ENCODE assay signal across 39 cellular contexts in the genomic region with DNA sequence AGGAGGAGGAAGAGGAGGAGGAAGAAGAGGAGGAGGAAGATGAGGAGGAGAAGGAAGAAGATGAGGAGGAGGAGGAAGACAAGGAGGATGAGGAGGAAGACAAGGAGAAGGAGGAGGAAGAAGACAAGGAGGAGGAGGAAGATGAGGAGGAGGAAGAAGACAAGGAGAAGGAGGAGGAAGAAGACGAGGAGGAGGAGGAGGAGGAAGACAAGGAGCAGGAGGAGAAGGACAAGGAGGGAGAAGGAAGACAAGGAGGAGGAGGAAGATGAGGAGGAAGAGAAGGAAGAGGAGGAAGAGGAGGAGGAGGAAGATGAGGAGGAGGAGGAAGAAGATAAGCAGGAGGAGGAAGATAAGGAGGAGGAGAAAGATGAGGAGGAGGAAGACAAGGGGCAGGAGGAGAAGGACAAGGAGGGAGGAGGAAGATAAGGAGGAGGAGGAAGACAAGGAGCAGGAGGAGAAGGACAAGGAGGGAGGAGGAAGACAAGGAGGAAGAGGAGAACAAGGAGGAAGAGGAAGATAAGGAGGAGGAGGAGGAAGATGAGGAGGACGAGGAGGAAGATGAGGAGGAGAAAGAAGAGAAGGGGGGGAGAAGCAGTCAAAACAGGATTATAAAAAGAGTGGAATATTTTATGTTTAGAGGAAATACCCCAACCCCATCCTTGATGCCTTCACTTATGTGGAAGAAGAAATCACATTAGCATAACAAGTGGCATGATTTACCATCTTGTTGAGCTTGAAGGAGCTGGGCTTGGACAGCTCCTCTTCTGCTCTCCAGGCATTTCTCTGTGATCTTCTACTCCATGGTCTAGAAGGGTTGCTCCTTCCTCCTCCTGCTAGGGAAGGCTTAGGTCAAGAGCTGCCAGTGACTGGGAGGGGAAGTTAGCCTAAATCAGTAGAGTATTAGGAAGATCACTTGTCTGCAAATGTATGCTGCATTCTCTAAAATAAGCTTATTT.
"Had no signal": no experiment of that assay in that cellular context is flagged by ENCODE, and none has a peak within 500 bp of the region (broad histone marks: within the 10 kb centered on the region; RNA-seq: fewer than 3 reads in every experiment).

No MANE protein-coding gene starts in this region.

- ATAC-seq: activated CD8-positive, alpha-beta memory T cell treated with anti-CD3 and anti-CD28 coated beads, Interleukin-2, amount 10 ng/mL, durations not matched to agents 7 days and 5 days; activated T-cell treated with anti-CD3 and anti-CD28 coated beads, Interleukin-2, amount 50 U/mL, for 72 hours; activated T-helper 17 cell treated with anti-CD3 and anti-CD28 coated beads, Interleukin-2, amount 50 U/mL, for 72 hours; PC-3 had no signal

- H3K36me3 ChIP-seq: brain microvascular endothelial cell, Peyer's patch, SJSA1, WERI-Rb-1 had no signal

- H3K9me3 Mint-ChIP-seq: activated CD4-positive, alpha-beta memory T cell treated with anti-CD3 and anti-CD28 coated beads, Interleukin-2, amount 10 ng/mL, durations not matched to agents 7 days and 5 days; activated naive CD8-positive, alpha-beta T cell treated with anti-CD3 and anti-CD28 coated beads for 36 hours had no signal

- H3K27ac Mint-ChIP-seq: activated CD4-positive, alpha-beta memory T cell treated with anti-CD3 and anti-CD28 coated beads, Interleukin-2, amount 10 ng/mL, durations not matched to agents 7 days and 5 days; activated CD8-positive, alpha-beta memory T cell treated with anti-CD3 and anti-CD28 coated beads, Interleukin-2, amount 10 ng/mL, durations not matched to agents 7 days and 5 days; activated naive CD8-positive, alpha-beta T cell treated with anti-CD3 and anti-CD28 coated beads for 36 hours; activated T-cell treated with anti-CD3 and anti-CD28 coated beads, Interleukin-2, amount 50 U/mL, for 72 hours; activated T-helper 17 cell treated with anti-CD3 and anti-CD28 coated beads, Interleukin-2, amount 50 U/mL, for 72 hours had no signal

- H3K36me3 Mint-ChIP-seq: activated CD8-positive, alpha-beta memory T cell treated with anti-CD3 and anti-CD28 coated beads, Interleukin-2, amount 10 ng/mL, durations not matched to agents 7 days and 5 days; activated naive CD8-positive, alpha-beta T cell treated with anti-CD3 and anti-CD28 coated beads for 36 hours had no signal

- H3K27ac ChIP-seq: brain microvascular endothelial cell, Peyer's patch, SJSA1, WERI-Rb-1 had no signal

- H3K27me3 ChIP-seq: brain microvascular endothelial cell, Peyer's patch, SJSA1 had no signal

- DNase-seq: activated CD4-positive, alpha-beta memory T cell treated with anti-CD3 and anti-CD28 coated beads, Interleukin-2, amount 10 ng/mL, durations not matched to agents 7 days and 5 days; activated CD4-positive, alpha-beta T cell treated with anti-CD3 and anti-CD28 coated beads for 1 hour; activated CD4-positive, alpha-beta T cell treated with anti-CD3 and anti-CD28 coated beads for 48 hours; activated CD4-positive, CD25-positive, alpha-beta regulatory T cell; activated CD8-positive, alpha-beta memory T cell treated with anti-CD3 and anti-CD28 coated beads for 24 hours; activated CD8-positive, alpha-beta memory T cell treated with anti-CD3 and anti-CD28 coated beads, Interleukin-2, amount 10 ng/mL, durations not matched to agents 7 days and 5 days; activated CD8-positive, alpha-beta memory T cell treated with anti-CD3 and anti-CD28 coated beads, Interleukin-2, amount 50 U/mL, for 48 hours; activated effector memory CD4-positive, alpha-beta T cell treated with anti-CD3 and anti-CD28 coated beads, Interleukin-2, amount 50 U/mL, for 16 hours; activated naive CD4-positive, alpha-beta T cell; activated naive CD4-positive, alpha-beta T cell treated with anti-CD3 and anti-CD28 coated beads, Interleukin-2, amount 50 U/mL, for 16 hours; activated naive CD8-positive, alpha-beta T cell treated with anti-CD3 and anti-CD28 coated beads for 36 hours; activated T-cell treated with anti-CD3 and anti-CD28 coated beads, Interleukin-2, amount 50 U/mL, for 1 hour; activated T-cell treated with anti-CD3 and anti-CD28 coated beads, Interleukin-2, amount 50 U/mL, for 72 hours; amniotic stem cell; aorta; brain microvascular endothelial cell; central memory CD4-positive, alpha-beta T cell; NCI-H1048; NCI-H1105 treated with DMSO at 0.1 percent for 48 hours; NCI-H1436; NCI-H1694; NCI-H1930; NCI-H2081 treated with DMSO at 0.1 percent for 48 hours; NCI-H2171; NCI-H510A; NCI-H526; NCI-H748 treated with DMSO at 0.1 percent for 48 hours; NK-92 treated with Interleukin-12 subunit alpha and Interleukin-12 subunit beta, amount 100 ng/mL, for 24 hours; PC-3; Peyer's patch; RPMI8226; SHP77 treated with DMSO at 0.1 percent for 48 hours; SW 1271; T-helper 1 cell; T-helper 2 cell; T-helper 9 cell; WERI-Rb-1 had no signal

- H3K4me1 Mint-ChIP-seq: activated CD4-positive, alpha-beta memory T cell treated with anti-CD3 and anti-CD28 coated beads, Interleukin-2, amount 10 ng/mL, durations not matched to agents 7 days and 5 days; activated CD8-positive, alpha-beta memory T cell treated with anti-CD3 and anti-CD28 coated beads, Interleukin-2, amount 10 ng/mL, durations not matched to agents 7 days and 5 days; activated naive CD8-positive, alpha-beta T cell treated with anti-CD3 and anti-CD28 coated beads for 36 hours; activated T-helper 17 cell treated with anti-CD3 and anti-CD28 coated beads, Interleukin-2, amount 50 U/mL, for 72 hours had no signal

- H3K4me3 Mint-ChIP-seq: activated CD4-positive, alpha-beta memory T cell treated with anti-CD3 and anti-CD28 coated beads, Interleukin-2, amount 10 ng/mL, durations not matched to agents 7 days and 5 days; activated CD8-positive, alpha-beta memory T cell treated with anti-CD3 and anti-CD28 coated beads, Interleukin-2, amount 10 ng/mL, durations not matched to agents 7 days and 5 days; activated naive CD8-positive, alpha-beta T cell treated with anti-CD3 and anti-CD28 coated beads for 36 hours; activated T-cell treated with anti-CD3 and anti-CD28 coated beads, Interleukin-2, amount 50 U/mL, for 72 hours; activated T-helper 17 cell treated with anti-CD3 and anti-CD28 coated beads, Interleukin-2, amount 50 U/mL, for 72 hours had no signal

- H3K27me3 Mint-ChIP-seq: activated CD4-positive, alpha-beta memory T cell treated with anti-CD3 and anti-CD28 coated beads, Interleukin-2, amount 10 ng/mL, durations not matched to agents 7 days and 5 days; activated CD8-positive, alpha-beta memory T cell treated with anti-CD3 and anti-CD28 coated beads, Interleukin-2, amount 10 ng/mL, durations not matched to agents 7 days and 5 days had no signal

- H3K4me3 ChIP-seq: Peyer's patch, SJSA1 had no signal

- H3K4me1 ChIP-seq: Peyer's patch, SJSA1 had no signal

- H3K9me3 ChIP-seq: Peyer's patch, SJSA1 had no signal
